In the genomic region with DNA sequence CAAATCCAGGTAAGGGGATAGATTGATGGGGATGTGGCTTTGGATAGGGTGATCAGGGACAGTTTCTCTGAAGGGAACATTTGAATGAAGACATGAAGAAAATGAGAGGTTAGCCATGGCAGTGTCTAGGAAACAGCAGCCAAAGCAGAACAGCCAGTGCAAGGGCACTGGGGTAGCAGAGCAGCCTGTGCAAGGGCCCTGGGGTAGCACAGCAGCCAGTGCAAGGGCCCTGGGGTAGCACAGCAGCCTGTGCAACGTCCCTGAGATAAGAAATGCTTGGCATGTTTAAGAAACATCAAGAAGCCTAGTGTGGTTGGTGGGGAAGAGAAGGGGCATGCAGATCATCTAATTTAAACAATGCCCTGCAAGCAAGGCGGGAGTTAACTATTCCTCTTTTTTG, we compare ENCODE assay signal across 27 cellular contexts.
"Had no signal": no experiment of that assay in that cellular context is flagged by ENCODE, and none has a peak within 500 bp of the region (broad histone marks: within the 10 kb centered on the region; RNA-seq: fewer than 3 reads in every experiment).

No MANE protein-coding gene starts in this region.

- H3K4me3 ChIP-seq: heart left ventricle, left lung, lower lobe of right lung, ovary, prostate gland, suprapubic skin, thoracic aorta, tibial artery, uterus had no signal

- H3K4me1 ChIP-seq: left lung, lower lobe of right lung, prostate gland, uterus had no signal

- H3K27me3 ChIP-seq: ovary, uterus had no signal

- H3K9me3 ChIP-seq: left lung, lower lobe of right lung, ovary, prostate gland, suprapubic skin, thoracic aorta, uterus had no signal

- FAIRE-seq: islet of Langerhans, kidney, small intestine had no signal

- H3K36me3 ChIP-seq: heart left ventricle, left lung, lower lobe of right lung, ovary, prostate gland, suprapubic skin, thoracic aorta, tibial artery, uterus had no signal

- H3K27ac ChIP-seq: heart left ventricle, left lung, lower lobe of right lung, ovary, prostate gland, suprapubic skin, thoracic aorta, tibial artery, uterus had no signal

- DNase-seq: heart left ventricle; hypothalamus; immature natural killer cell; kidney; left colon; left lung; lower lobe of right lung; mammary epithelial cell; mesenchymal stem cell; naive B cell; natural killer cell; nephron progenitor cell; ovary; retina; right cardiac atrium; small intestine; stimulated activated CD4-positive, alpha-beta T cell treated with anti-CD3 and anti-CD28 coated beads, Interleukin-2, amount 100 ng/mL, for 24 hours; stimulated activated CD4-positive, alpha-beta T cell treated with anti-CD3 and anti-CD28 coated beads, Interleukin-4, amount 100 ng/mL, for 1 hour; stimulated activated naive B cell treated with anti-CD40 and anti-IgM and Interleukin-4, amounts not matched to agents 10 μg/mL and 1 μg/mL and 100 μg/mL, for 72 hours; trophoblast cell; uterus had no signal

- ATAC-seq: heart left ventricle; left colon; left lung; natural killer cell; right cardiac atrium; sciatic nerve; stimulated activated naive B cell treated with anti-CD40 and anti-IgM and Interleukin-4, amounts not matched to agents 10 μg/mL and 1 μg/mL and 100 μg/mL, for 72 hours had no signal
